ENCODE assay signal across 12 cellular contexts in the genomic region with DNA sequence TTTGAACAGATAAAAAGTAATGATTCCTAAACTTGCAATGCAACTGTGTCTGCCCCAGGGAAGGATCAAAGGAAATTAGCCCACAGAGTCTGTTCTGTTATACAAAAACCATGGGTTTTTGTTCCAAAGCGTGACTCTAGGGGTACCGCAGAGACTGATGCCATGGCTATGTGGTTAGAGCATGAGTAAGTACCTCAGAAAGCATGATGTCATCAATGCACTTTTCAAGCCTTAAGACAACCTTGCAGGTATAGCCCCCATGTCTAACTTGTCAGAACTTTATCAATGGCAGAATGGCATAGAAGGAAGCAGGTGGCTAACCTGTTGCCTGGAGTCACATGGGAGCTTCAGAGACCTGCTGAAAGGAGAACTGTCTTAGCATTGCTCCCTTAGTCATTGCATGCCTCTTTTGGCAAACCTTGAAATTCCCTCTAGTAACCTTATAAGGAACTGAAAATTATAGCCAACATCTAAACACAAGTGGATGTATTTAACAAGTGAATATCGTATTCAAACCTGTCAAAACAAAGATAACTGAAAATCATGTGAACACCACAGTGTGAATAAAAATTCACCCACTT. TPM values are rescaled to one million over a fixed set of nuclear protein-coding genes. Genes with fewer than 3 reads are reported as not detected.
A peak's percentile ranks its signal among the peaks of the same experiment; 100 is the strongest.
DNase-seq lines count a peak whose midpoint lies in the region; ATAC-seq and TF ChIP-seq lines count a peak whose summit lies in the region.
"Had no signal": no experiment of that assay in that cellular context is flagged by ENCODE, and none has a peak within 500 bp of the region (broad histone marks: within the 10 kb centered on the region; RNA-seq: fewer than 3 reads in every experiment).

No MANE protein-coding gene starts in this region.

- no peak overlapping the region for H3K4me2 ChIP-seq in mammary epithelial cell (ENCODE audit: insufficient read depth, low read depth, low read length)
- H3K4me2 ChIP-seq in OCI-LY3 (ENCODE audit: low read length) = peak overlapping the region; percentile 73
- H3K4me2 ChIP-seq in mesenchymal stem cell (ENCODE audit: low read length, poor library complexity, severe bottlenecking) = no peak overlapping the region

- no peak overlapping the region for H3K27ac ChIP-seq in mammary epithelial cell (ENCODE audit: insufficient read depth, low read depth, low read length)
- H3K27ac ChIP-seq in OCI-LY3 (ENCODE audit: low read length) = peak overlapping the region; percentile 74
- H3K27ac ChIP-seq in prostate gland = no peak overlapping the region
- H3K27ac ChIP-seq in mesenchymal stem cell (ENCODE audit: low read length, poor library complexity, severe bottlenecking) = no peak overlapping the region
- H3K27ac ChIP-seq in psoas muscle = no peak overlapping the region

- peaks cover 10% of the 10 kb centered on the region for H3K36me3 Mint-ChIP-seq in MCF 10A (ENCODE audit: insufficient read depth, unreplicated experiment)

- no peak overlapping the region for H2AFZ ChIP-seq in mammary epithelial cell (ENCODE audit: low read depth, low read length)
- H2AFZ ChIP-seq in OCI-LY3 (ENCODE audit: low read depth, low read length) = 0 out of 2 replicates have a peak overlapping the region, but pooled peaks have one; percentile 10
- H2AFZ ChIP-seq in mesenchymal stem cell (ENCODE audit: low read depth, low read length) = no peak overlapping the region

- H3K9ac ChIP-seq in mammary epithelial cell (ENCODE audit: insufficient read depth, low read length) (no peak overlapping the region), OCI-LY3 (ENCODE audit: low read length) (peak overlapping the region; percentile 47), mesenchymal stem cell (ENCODE audit: low read length) (no peak overlapping the region)

- peak; percentile 53 for ATAC-seq in HG02623 (IDR thresholded peaks at IDR 0.05; ENCODE audit: unreplicated experiment)
- ATAC-seq in psoas muscle = no peak

- CTCF ChIA-PET in mammary epithelial cell (lab: Charles Lee; ENCODE audit: low non-redundant PET) = no interaction called here
- CTCF ChIA-PET in MCF 10A (lab: Yijun Ruan, JAX) = no interaction called here

- H3K36me3 ChIP-seq in mammary epithelial cell (ENCODE audit: insufficient read depth, low read length) (no peaks in the 10 kb centered on the region), OCI-LY3 (replicated peaks; ENCODE audit: low read depth, low read length) (no peaks in the 10 kb centered on the region), prostate gland (no peaks in the 10 kb centered on the region), mesenchymal stem cell (ENCODE audit: control insufficient read depth in 1 of 2, insufficient read depth in 2 of 2, low read depth in 1 of 2, low read length in 2 of 2) (no peaks in the 10 kb centered on the region), psoas muscle (ENCODE audit: insufficient read depth in 1 of 2, low read depth in 1 of 2) (no peaks in the 10 kb centered on the region)

- H2BK15ac ChIP-seq in mesenchymal stem cell (ENCODE audit: low read depth, poor library complexity, severe bottlenecking) = no peak overlapping the region

- H3K27me3 ChIP-seq in mammary epithelial cell (ENCODE audit: insufficient read depth, low read length) (no peaks in the 10 kb centered on the region), OCI-LY3 (ENCODE audit: low read depth, low read length) (no peaks in the 10 kb centered on the region), prostate gland (replicated peaks; ENCODE audit: insufficient read depth) (no peaks in the 10 kb centered on the region), mesenchymal stem cell (ENCODE audit: control insufficient read depth in 1 of 2, insufficient read depth in 1 of 2, low read length in 2 of 2) (no peaks in the 10 kb centered on the region), psoas muscle (ENCODE audit: insufficient read depth in 3 of 3, low read length in 2 of 3) (no peaks in the 10 kb centered on the region)

- no peak overlapping the region for H2BK120ac ChIP-seq in mesenchymal stem cell (ENCODE audit: low read depth, low read length)

- peaks cover 10% of the 10 kb centered on the region for H3K4me1 Mint-ChIP-seq in MCF 10A (ENCODE audit: insufficient read depth, unreplicated experiment)

- H3K4me3 Mint-ChIP-seq in MCF 10A (ENCODE audit: unreplicated experiment) = no peak overlapping the region
- H3K4me3 Mint-ChIP-seq: stimulated activated naive CD8-positive, alpha-beta T cell treated with anti-CD3 and anti-CD28 coated beads, Interleukin-15, Interleukin-2, amounts not matched to agents 100 ng/mL and 50 ng/mL, for 24 hours had no signal

- TF ChIP-seq CTCF in mammary epithelial cell (conservative IDR thresholded peaks at IDR 0.05 in 1 of 2, IDR thresholded peaks at IDR 0.05 in 1 of 2; ENCODE audit: extremely low read depth in 1 of 2, insufficient read depth in 1 of 2, low read depth in 1 of 2, low read length in 2 of 2) (no peak), MCF 10A (IDR thresholded peaks at IDR 0.05; ENCODE audit: unreplicated experiment) (no peak), OCI-LY3 (IDR thresholded peaks at IDR 0.05; ENCODE audit: low read depth, low read length) (no peak), prostate gland (IDR thresholded peaks at IDR 0.05) (no peak), psoas muscle (IDR thresholded peaks at IDR 0.05) (no peak)

- 81% methylated on average over 3 of the region's 3 CpGs for WGBS in mammary epithelial cell (ENCODE audit: low coverage, missing lambda C conversion rate)
- WGBS in prostate gland = 74% methylated on average over 3 of the region's 3 CpGs
- 100% methylated on average over 3 of the region's 3 CpGs for WGBS in mesenchymal stem cell
- 91 to 95% (median 92%) methylated on average over 3 of the region's 3 CpGs for WGBS in psoas muscle, 3 donors

- H4K20me1 ChIP-seq in mammary epithelial cell (ENCODE audit: insufficient read depth, low read length) (no peaks in the 10 kb centered on the region), OCI-LY3 (ENCODE audit: insufficient read depth, low read length) (no peaks in the 10 kb centered on the region)

- no peak overlapping the region for H2BK12ac ChIP-seq in mesenchymal stem cell (ENCODE audit: low read length in 2 of 2)

- H3K9me3 ChIP-seq in mammary epithelial cell (replicated peaks; ENCODE audit: insufficient read depth, low read length) (no peaks in the 10 kb centered on the region), OCI-LY3 (ENCODE audit: insufficient read depth, low read length) (no peaks in the 10 kb centered on the region), prostate gland (no peaks in the 10 kb centered on the region), mesenchymal stem cell (ENCODE audit: control insufficient read depth, low read length) (no peaks in the 10 kb centered on the region), psoas muscle (no peaks in the 10 kb centered on the region)

- dilution Hi-C loops in mammary epithelial cell (cut with HindIII; ENCODE audit: low sequenced_read_pairs) = loop anchor here (10.0 kb wide), 1 partner anchor 135 kb away; no protein-coding TSS in a partner anchor

- no peaks in the 10 kb centered on the region for H3K79me1 ChIP-seq in mesenchymal stem cell (replicated peaks; ENCODE audit: low read length, poor library complexity, severe bottlenecking)

- no peak overlapping the region for H3K18ac ChIP-seq in mesenchymal stem cell (ENCODE audit: low read depth in 1 of 2, low read length in 2 of 2)

- POLR2A ChIA-PET in MCF 10A (lab: Yijun Ruan, JAX) = interaction anchor here (0.7 to 1.3 kb wide), 3 partner anchors 134 to 187 kb away, joined by 3 to 5 read pairs (median 3); no protein-coding TSS in a partner anchor

- intact Hi-C loops in mammary epithelial cell (cut with micrococcal nuclease) (no loop called here), MCF 10A (cut with micrococcal nuclease) (no loop called here), prostate gland (cut with DNase I) (no loop called here), psoas muscle (cut with DNase I) (no loop called here)

- peaks cover under 1% of the 10 kb centered on the region for H3K4me1 ChIP-seq in mammary epithelial cell (ENCODE audit: insufficient read depth, low read length)
- H3K4me1 ChIP-seq in OCI-LY3 (ENCODE audit: low read length) = peaks cover 70% of the 10 kb centered on the region
- H3K4me1 ChIP-seq in prostate gland (replicated peaks) = no peaks in the 10 kb centered on the region
- peaks cover 2% of the 10 kb centered on the region for H3K4me1 ChIP-seq in mesenchymal stem cell (ENCODE audit: control insufficient read depth, insufficient read depth, low read depth, low read length)
- H3K4me1 ChIP-seq in psoas muscle = no peaks in the 10 kb centered on the region

- DNase-seq in mammary epithelial cell = peak; percentile 5
- DNase-seq in MCF 10A (ENCODE audit: unreplicated experiment) = no peak
- DNase-seq in prostate gland (ENCODE audit: low spot score) = no peak
- DNase-seq in NCI-H2107 treated with DMSO at 0.1 percent for 48 hours (lab: John Stamatoyannopoulos, UW; ENCODE audit: unreplicated experiment) = no peak
- no peak for DNase-seq in mesenchymal stem cell
- DNase-seq in psoas muscle = no peak
- DNase-seq: effector CD8-positive, alpha-beta T cell; NCI-H69; stimulated activated CD4-positive, alpha-beta T cell treated with anti-CD3 and anti-CD28 coated beads, Interleukin-15, amount 100 ng/mL, for 24 hours had no signal

- no peak overlapping the region for H3K27ac Mint-ChIP-seq in MCF 10A (ENCODE audit: low read depth, unreplicated experiment)
- H3K27ac Mint-ChIP-seq: stimulated activated naive CD8-positive, alpha-beta T cell treated with anti-CD3 and anti-CD28 coated beads, Interleukin-15, Interleukin-2, amounts not matched to agents 100 ng/mL and 50 ng/mL, for 24 hours had no signal

- TF ChIP-seq POLR2A in prostate gland (IDR thresholded peaks at IDR 0.05) = no peak

- no peaks in the 10 kb centered on the region for H3K9me3 Mint-ChIP-seq in MCF 10A (ENCODE audit: unreplicated experiment)
- H3K9me3 Mint-ChIP-seq: stimulated activated naive CD8-positive, alpha-beta T cell treated with anti-CD3 and anti-CD28 coated beads, Interleukin-15, Interleukin-2, amounts not matched to agents 100 ng/mL and 50 ng/mL, for 24 hours had no signal

- H3K27me3 Mint-ChIP-seq in MCF 10A (ENCODE audit: insufficient read depth, unreplicated experiment) = no peaks in the 10 kb centered on the region
- H3K27me3 Mint-ChIP-seq: stimulated activated naive CD8-positive, alpha-beta T cell treated with anti-CD3 and anti-CD28 coated beads, Interleukin-15, Interleukin-2, amounts not matched to agents 100 ng/mL and 50 ng/mL, for 24 hours had no signal

- in situ Hi-C loops in mammary epithelial cell (cut with MboI; ENCODE audit: low sequenced_read_pairs in 2 of 2) = loop anchor here in 1 of 2 donors (25.0 kb wide), 1 partner anchor 132 kb away; no protein-coding TSS in a partner anchor

- no peak overlapping the region for H3K4ac ChIP-seq in mesenchymal stem cell (ENCODE audit: low read depth in 1 of 2, low read length in 2 of 2)

- H3K23ac ChIP-seq in mesenchymal stem cell (ENCODE audit: low read length in 2 of 2) = no peak overlapping the region

- no peak overlapping the region for H4K91ac ChIP-seq in mesenchymal stem cell (ENCODE audit: low read length)

- BruUV-seq in mammary epithelial cell (replicated peaks; lab: Mats Ljungman, UMichigan) (no TSS peak), MCF 10A (replicated peaks; lab: Mats Ljungman, UMichigan) (no TSS peak)

- no peak overlapping the region for H2BK5ac ChIP-seq in mesenchymal stem cell (ENCODE audit: low read depth, low read length, poor library complexity, severe bottlenecking)

- H3K14ac ChIP-seq in mesenchymal stem cell (ENCODE audit: low read length in 2 of 2) = no peak overlapping the region

- no peaks in the 10 kb centered on the region for H3K79me2 ChIP-seq in mammary epithelial cell (ENCODE audit: insufficient read depth, low read length)
- no peaks in the 10 kb centered on the region for H3K79me2 ChIP-seq in OCI-LY3 (ENCODE audit: low read length)

- no peak overlapping the region for H4K8ac ChIP-seq in mesenchymal stem cell (ENCODE audit: low read length)

- H3K4me3 ChIP-seq in mammary epithelial cell (replicated peaks in 1 of 3; ENCODE audit: insufficient read depth in 1 of 3, low read depth in 2 of 3, low read length in 3 of 3) = no peak overlapping the region
- peak overlapping the region; percentile 48 for H3K4me3 ChIP-seq in OCI-LY3 (ENCODE audit: low read length)
- H3K4me3 ChIP-seq in prostate gland = no peak overlapping the region
- H3K4me3 ChIP-seq in mesenchymal stem cell (ENCODE audit: insufficient read depth in 1 of 2, low read depth in 1 of 2, low read length in 2 of 2) = no peak overlapping the region
- H3K4me3 ChIP-seq in psoas muscle = no peak overlapping the region

- no peak overlapping the region for H2AK5ac ChIP-seq in mesenchymal stem cell (ENCODE audit: low read length, severe bottlenecking)

RNA-seq across cellular contexts. Expression of a gene that starts 52.5 kb away (rescaled TPM):
- total RNA-seq in mammary epithelial cell (under 1 TPM; 0.17 to 0.94 TPM), MCF 10A (2022) (0.74 and 1.3 TPM in 2 replicates), prostate gland (under 1 TPM in 1 of 2 donors, not detected in 1; 0.46 TPM), psoas muscle (under 1 TPM in 3 of 4 donors, not detected in 1; 0.07 to 0.15 (median 0.09) TPM)
- polyA plus RNA-seq in mammary epithelial cell (2.3 TPM), psoas muscle (under 1 TPM in 2 of 3 donors, not detected in 1; 0.01 to 0.03 TPM)
- polyA minus RNA-seq in mammary epithelial cell = 4.2 TPM
- not detected for polyA plus RNA-seq in mesenchymal stem cell (2013, experiment 1 of 2)
- polyA plus RNA-seq in mesenchymal stem cell (2013, experiment 2 of 2) = not detected
